Comparison of ENCODE assay signal across 8 cellular contexts in the genomic region with DNA sequence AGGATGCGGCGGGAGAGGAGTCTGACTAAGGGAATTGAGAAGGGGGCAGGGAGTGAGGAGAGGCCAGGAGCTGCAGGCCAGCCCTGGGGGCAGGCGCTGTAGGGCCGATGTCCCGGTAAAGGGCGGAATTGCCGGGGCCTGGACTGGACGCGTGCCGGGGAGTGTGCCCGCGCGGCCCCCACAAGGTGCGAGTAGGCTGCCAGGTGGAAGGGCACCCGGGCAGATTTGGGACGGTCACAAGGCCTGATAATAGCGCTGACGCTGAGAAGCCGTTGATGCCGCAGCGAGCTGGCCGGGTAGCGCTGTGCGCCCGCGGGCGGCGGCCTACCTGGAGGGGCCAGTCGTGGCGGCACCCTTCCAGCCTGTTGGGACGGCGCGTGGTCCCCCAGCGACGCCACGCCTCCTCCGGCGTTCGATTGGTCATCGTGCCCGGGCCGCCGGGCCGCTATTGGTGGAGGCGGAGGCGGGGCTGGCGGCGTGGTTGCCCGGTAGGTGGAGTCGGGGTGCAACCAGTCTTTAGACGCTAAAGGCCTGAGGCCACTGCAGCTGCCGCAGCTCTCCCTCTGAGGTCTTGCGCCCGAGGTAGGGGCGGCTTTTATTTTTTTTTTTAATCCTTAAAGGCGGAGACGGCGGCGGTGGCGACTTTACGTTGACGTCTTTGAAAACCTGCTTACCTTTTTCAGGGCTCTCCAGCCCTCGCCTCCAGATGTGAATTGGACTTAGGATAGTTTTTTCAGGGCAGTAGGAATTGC. TPM values are rescaled to one million over a fixed set of nuclear protein-coding genes. Genes with fewer than 3 reads are reported as not detected.
DNase-seq lines count a peak whose midpoint lies in the region; TF ChIP-seq lines count a peak whose summit lies in the region.

No MANE protein-coding gene starts in this region.

- TF ChIP-seq POLR2A in prostate gland (IDR thresholded peaks at IDR 0.05), result peak; percentile 93
- TF ChIP-seq POLR2A in uterus (IDR thresholded peaks at IDR 0.05), result peak; percentile 84 to 93

- POLR2A ChIA-PET in HEK293 (lab: Yijun Ruan, JAX), result interaction anchor here (0.5 to 1.2 kb wide), 7 partner anchors 11 to 167 kb away, joined by 3 to 4 read pairs (median 3); a partner anchor contains a TSS

- peak overlapping the region; percentile 100 for H3K27ac Mint-ChIP-seq in activated naive CD4-positive, alpha-beta T cell treated with anti-CD3 and anti-CD28 coated beads, Interleukin-2, amount 50 U/mL, for 24 hours

- intact Hi-C loops in prostate gland (cut with DNase I) (loop anchor here (1.0 to 10.0 kb wide), 4 partner anchors 22 to 1071 kb away; a partner anchor contains a TSS), uterus (cut with DNase I; ENCODE audit: low total_unique reads) (no loop called here)

- H3K4me3 ChIP-seq in HEK293 (ENCODE audit: low read depth, low read length) (peak overlapping the region; percentile 94), NT2/D1 (ENCODE audit: insufficient read length, low read depth) (peak overlapping the region; percentile 93), cardiac muscle cell (peak overlapping the region; percentile 63), prostate gland (peak overlapping the region; percentile 58 to 69), uterus (peak overlapping the region; percentile 78 to 87)

- H3K27me3 ChIP-seq in NT2/D1 (ENCODE audit: insufficient read depth, insufficient read length), result no peaks in the 10 kb centered on the region
- no peaks in the 10 kb centered on the region for H3K27me3 ChIP-seq in cardiac muscle cell
- no peaks in the 10 kb centered on the region for H3K27me3 ChIP-seq in prostate gland (replicated peaks; ENCODE audit: insufficient read depth)
- no peaks in the 10 kb centered on the region for H3K27me3 ChIP-seq in uterus

- H3K36me3 ChIP-seq in HEK293 (ENCODE audit: control insufficient read depth in 2 of 2, insufficient read depth in 1 of 2, low read length in 2 of 2), result peaks cover 0 to 9% of the 10 kb centered on the region in 2 experiments; a peak in 1 of 3 replicates
- H3K36me3 ChIP-seq in NT2/D1 (ENCODE audit: insufficient read depth, insufficient read length, low read length), result peaks cover 33% of the 10 kb centered on the region
- H3K36me3 ChIP-seq in cardiac muscle cell, result no peaks in the 10 kb centered on the region
- H3K36me3 ChIP-seq in prostate gland, result no peaks in the 10 kb centered on the region
- no peaks in the 10 kb centered on the region for H3K36me3 ChIP-seq in uterus

- WGBS in prostate gland, result under 1% methylated on average over 50 of the region's 63 CpGs

- peak overlapping the region; percentile 94 for H3K9ac ChIP-seq in NT2/D1 (ENCODE audit: insufficient read length, low read depth)

- H3K9me3 ChIP-seq in HEK293 (ENCODE audit: control insufficient read depth, insufficient read depth, low read depth, low read length) (no peaks in the 10 kb centered on the region), NT2/D1 (ENCODE audit: insufficient read depth, low read length) (no peaks in the 10 kb centered on the region), cardiac muscle cell (ENCODE audit: low read depth) (no peaks in the 10 kb centered on the region), prostate gland (no peaks in the 10 kb centered on the region), uterus (no peaks in the 10 kb centered on the region)

- peak; percentile 41 for TF ChIP-seq CTCF in HEK293 (tag by site-specific recombination; IDR thresholded peaks at IDR 0.05)
- TF ChIP-seq CTCF in cardiac muscle cell (IDR thresholded peaks at IDR 0.05; ENCODE audit: low read depth, low read length), result no peak
- TF ChIP-seq CTCF in prostate gland (IDR thresholded peaks at IDR 0.05), result peak in 2 of 4 experiments; percentile 49 to 67
- TF ChIP-seq CTCF in uterus (IDR thresholded peaks at IDR 0.05), result peak in 3 of 4 experiments; percentile 8 to 44 (median 29)

- H3K27ac ChIP-seq in HEK293 (ENCODE audit: extremely low read depth, low read depth, low read length), result peak overlapping the region; percentile 69
- H3K27ac ChIP-seq in cardiac muscle cell, result peak overlapping the region; percentile 87
- H3K27ac ChIP-seq in prostate gland, result peak overlapping the region; percentile 91 to 95
- H3K27ac ChIP-seq in uterus, result peak overlapping the region; percentile 85 to 89

- CTCF ChIA-PET in HEK293 (lab: Yijun Ruan, JAX), result interaction anchor here (1.0 kb wide), 1 partner anchor 863 kb away, joined by 3 read pairs; no protein-coding TSS in a partner anchor

- H3K36me3 Mint-ChIP-seq in activated naive CD4-positive, alpha-beta T cell treated with anti-CD3 and anti-CD28 coated beads, Interleukin-2, amount 50 U/mL, for 24 hours, result peaks cover 8% of the 10 kb centered on the region

- H3K4me1 ChIP-seq in HEK293 (ENCODE audit: control insufficient read depth, insufficient read depth, low read length), result 0 out of 2 replicates have a peak, but pooled peaks cover 3% of the 10 kb centered on the region
- peaks cover 14% of the 10 kb centered on the region for H3K4me1 ChIP-seq in NT2/D1 (ENCODE audit: insufficient read depth, insufficient read length)
- peaks cover 22% of the 10 kb centered on the region for H3K4me1 ChIP-seq in cardiac muscle cell (ENCODE audit: low read depth)
- no peaks in the 10 kb centered on the region for H3K4me1 ChIP-seq in prostate gland (replicated peaks)
- peaks cover 0 to 5% of the 10 kb centered on the region in 2 donors for H3K4me1 ChIP-seq in uterus

- no peaks in the 10 kb centered on the region for H3K27me3 Mint-ChIP-seq in activated naive CD4-positive, alpha-beta T cell treated with anti-CD3 and anti-CD28 coated beads, Interleukin-2, amount 50 U/mL, for 24 hours

- H3K4me1 Mint-ChIP-seq in activated naive CD4-positive, alpha-beta T cell treated with anti-CD3 and anti-CD28 coated beads, Interleukin-2, amount 50 U/mL, for 24 hours, result peaks cover 50% of the 10 kb centered on the region

- peak; percentile 49 for DNase-seq in GM04503 (ENCODE audit: low read depth)
- DNase-seq in NT2/D1 (ENCODE audit: low read depth, low spot score), result peak; percentile 94
- DNase-seq in cardiac muscle cell (ENCODE audit: low read depth in 1 of 2, low spot score in 1 of 2), result peak; percentile 96 to 98
- peak; percentile 97 for DNase-seq in prostate gland (ENCODE audit: low spot score)
- DNase-seq in uterus, result peak; percentile 94 to 95
- DNase-seq in NOMO-1 (lab: John Stamatoyannopoulos, UW; ENCODE audit: unreplicated experiment in 2 of 2), result no peak

- no peaks in the 10 kb centered on the region for H3K9me3 Mint-ChIP-seq in activated naive CD4-positive, alpha-beta T cell treated with anti-CD3 and anti-CD28 coated beads, Interleukin-2, amount 50 U/mL, for 24 hours

- peak overlapping the region; percentile 99 for H3K4me3 Mint-ChIP-seq in activated naive CD4-positive, alpha-beta T cell treated with anti-CD3 and anti-CD28 coated beads, Interleukin-2, amount 50 U/mL, for 24 hours

TF ChIP-seq in HEK293, 187 proteins besides CTCF, POLR2A, EP300 and RAD21 (continues in another document):
- TF ChIP-seq KLF8 (tag by site-specific recombination; IDR thresholded peaks at IDR 0.05) (no peak), ZFP69B (tag by site-specific recombination; IDR thresholded peaks at IDR 0.05) (no peak; the same call in none of the 2 replicates), KLF10 (tag by site-specific recombination; IDR thresholded peaks at IDR 0.05) (peak; percentile 98), ZNF354C (tag by site-specific recombination; IDR thresholded peaks at IDR 0.05; ENCODE audit: borderline replicate concordance, low read depth) (no peak), ZNF571 (tag by site-specific recombination; IDR thresholded peaks at IDR 0.05) (no peak), ZNF596 (tag by site-specific recombination; IDR thresholded peaks at IDR 0.05) (no peak), KLF9 (tag by site-specific recombination; IDR thresholded peaks at IDR 0.05; ENCODE audit: low read depth) (peak; percentile 61; the same call in 1 of the 2 replicates), ZIC2 (tag by site-specific recombination; IDR thresholded peaks at IDR 0.05) (peak; percentile 84), ZNF600 (tag by site-specific recombination; IDR thresholded peaks at IDR 0.05) (peak; percentile 39; the same call in 1 of the 2 replicates), HOXD13 (CRISPR knock-in tag; IDR thresholded peaks at IDR 0.05; ENCODE audit: borderline replicate concordance) (no peak), GFI1B (tag by site-specific recombination; IDR thresholded peaks at IDR 0.05) (no peak; the same call in 1 of the 2 replicates), ZNF140 (tag by site-specific recombination; IDR thresholded peaks at IDR 0.05) (peak; percentile 96), GLIS2 (tag by site-specific recombination; IDR thresholded peaks at IDR 0.05) (peak; percentile 85), ZNF391 (tag by site-specific recombination; IDR thresholded peaks at IDR 0.05; ENCODE audit: borderline replicate concordance, low read depth) (no peak), SP2 (tag by site-specific recombination; IDR thresholded peaks at IDR 0.05) (peak; percentile 85)
- TF ChIP-seq, protein P1, sequence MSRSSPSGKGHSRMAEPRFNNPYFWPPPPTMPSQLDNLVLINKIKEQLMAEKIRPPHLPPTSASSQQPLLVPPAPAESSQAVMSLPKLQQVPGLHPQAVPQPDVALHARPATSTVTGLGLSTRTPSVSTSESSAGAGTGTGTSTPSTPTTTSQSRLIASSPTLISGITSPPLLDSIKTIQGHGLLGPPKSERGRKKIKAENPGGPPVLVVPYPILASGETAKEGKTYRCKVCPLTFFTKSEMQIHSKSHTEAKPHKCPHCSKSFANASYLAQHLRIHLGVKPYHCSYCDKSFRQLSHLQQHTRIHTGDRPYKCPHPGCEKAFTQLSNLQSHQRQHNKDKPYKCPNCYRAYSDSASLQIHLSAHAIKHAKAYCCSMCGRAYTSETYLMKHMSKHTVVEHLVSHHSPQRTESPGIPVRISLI (tag by site-specific recombination; IDR thresholded peaks at IDR 0.05), result no peak

RNA-seq across cellular contexts. Expression of a gene that starts 0.9 kb away (rescaled TPM):
- 29.6 and 31.0 TPM in 2 replicates for total RNA-seq in cardiac muscle cell
- polyA plus RNA-seq in cardiac muscle cell, result 21.3 and 29.1 TPM in 2 replicates
- total RNA-seq in prostate gland, result 10 to 100 TPM; 36.7 to 72.4 TPM
- 10 to 100 TPM; 22.6 to 30.3 (median 26.7) TPM for total RNA-seq in uterus

RNA-seq across cellular contexts. Expression of a gene that starts 22.4 kb away (rescaled TPM):
- 1,073 and 1,090 TPM in 2 replicates for total RNA-seq in cardiac muscle cell
- 329 and 344 TPM in 2 replicates for polyA plus RNA-seq in cardiac muscle cell
- total RNA-seq in prostate gland, result 1,000 to 10,000 TPM in 1 of 2 donors, 100 to 1,000 TPM in 1; 732 to 1,080 TPM
- 1,000 to 10,000 TPM in 3 of 4 donors, 100 to 1,000 TPM in 1; 824 to 1,988 (median 1,203) TPM for total RNA-seq in uterus

RNA-seq across cellular contexts. Expression of a gene that starts 54.6 kb away (rescaled TPM):
- total RNA-seq in cardiac muscle cell (not detected in 2 replicates), prostate gland (not detected), uterus (not detected)
- not detected in 2 replicates for polyA plus RNA-seq in cardiac muscle cell

Comparison
In these comparisons a context has a peak if more than half of its experiments do, and no peak if none do; other contexts are left out.
1. DNase-seq: peak in GM04503 (single experiment), NT2/D1 (single experiment), cardiac muscle cell (2 of 2), prostate gland (single experiment) and uterus (2 of 2); none in NOMO-1 (0 of 2).
2. Peak in every context shown above with its lines, with median percentiles within 50 percentile points of each other: H3K27ac ChIP-seq and H3K4me3 ChIP-seq.